17 cellular contexts compared by ENCODE assay signal in the genomic region with DNA sequence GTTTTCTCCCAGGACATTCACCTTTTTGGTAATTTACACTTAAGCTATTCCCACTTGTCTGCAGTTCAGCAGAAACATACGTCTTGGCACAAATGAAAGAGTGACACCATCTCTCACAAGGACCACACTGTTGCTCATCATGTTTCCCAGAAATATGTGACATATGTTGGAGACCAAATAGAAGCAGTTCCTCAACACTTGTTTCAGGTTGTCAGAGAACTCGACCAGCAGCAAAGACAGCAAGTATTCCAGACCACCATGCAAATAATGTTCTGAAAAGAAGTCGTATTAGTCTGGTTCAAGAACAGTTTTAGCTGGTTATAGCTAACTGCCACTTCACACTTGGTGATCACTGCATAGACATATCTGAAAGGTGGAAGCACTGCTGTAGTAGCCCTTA.
A peak's percentile ranks its signal among the peaks of the same experiment; 100 is the strongest.
DNase-seq lines count a peak whose midpoint lies in the region; ATAC-seq and TF ChIP-seq lines count a peak whose summit lies in the region.
"Had no signal": no experiment of that assay in that cellular context is flagged by ENCODE, and none has a peak within 500 bp of the region (broad histone marks: within the 10 kb centered on the region; RNA-seq: fewer than 3 reads in every experiment).

No MANE protein-coding gene starts in this region.

- intact Hi-C loops in natural killer cell (cut with micrococcal nuclease) = no loop called here
- intact Hi-C loops in activated T-helper 2 cell treated with anti-CD3 and anti-CD28 coated beads, Interferon-gamma antibody, Interleukin-2, Interleukin-4, amounts not matched to agents 10 μg/mL and 5 μg/mL and 100 μg/mL, durations not matched to agents 14 hours and 24 hours and 36 hours (cut with micrococcal nuclease) = loop anchor here (1.0 to 10.0 kb wide), 3 partner anchors 14 to 788 kb away; no protein-coding TSS in a partner anchor

- no peak for TF ChIP-seq EP300 in tibial nerve (IDR thresholded peaks at IDR 0.05)

- DNase-seq in natural killer cell treated with Interleukin-12 subunit alpha and Interleukin-12 subunit beta and Interleukin-15 and Interleukin-18, amount 100 ng/mL, for 72 hours (ENCODE audit: low spot score) = no peak
- DNase-seq in natural killer cell = no peak
- no peak for DNase-seq in activated T-helper 2 cell treated with anti-CD3 and anti-CD28 coated beads, Interferon-gamma antibody, Interleukin-2, Interleukin-4, amounts not matched to agents 10 μg/mL and 5 μg/mL and 100 μg/mL, durations not matched to agents 14 hours and 24 hours and 36 hours (ENCODE audit: low spot score)
- no peak for DNase-seq in NCI-H146 treated with DMSO at 0.1 percent for 48 hours (lab: John Stamatoyannopoulos, UW; ENCODE audit: unreplicated experiment)
- no peak for DNase-seq in middle frontal gyrus (ENCODE audit: extremely low spot score, low spot score)
- no peak for DNase-seq in tibial nerve (ENCODE audit: low spot score in 2 of 2)
- DNase-seq: GOT3, KBM-7, midbrain, NCI-H2081, stomach had no signal

- no peak for TF ChIP-seq POLR2A in tibial nerve (IDR thresholded peaks at IDR 0.05)

- no peak for TF ChIP-seq CTCF in natural killer cell (IDR thresholded peaks at IDR 0.05)
- TF ChIP-seq CTCF in tibial nerve (IDR thresholded peaks at IDR 0.05) = no peak

- H3K4me3 Mint-ChIP-seq in natural killer cell treated with Interleukin-12 subunit alpha and Interleukin-12 subunit beta and Interleukin-15 and Interleukin-18, amount 100 ng/mL, for 72 hours = peak overlapping the region; percentile 27
- no peak overlapping the region for H3K4me3 Mint-ChIP-seq in natural killer cell
- no peak overlapping the region for H3K4me3 Mint-ChIP-seq in activated T-helper 2 cell treated with anti-CD3 and anti-CD28 coated beads, Interferon-gamma antibody, Interleukin-2, Interleukin-4, amounts not matched to agents 10 μg/mL and 5 μg/mL and 100 μg/mL, durations not matched to agents 14 hours and 24 hours and 36 hours (ENCODE audit: low read depth)
- H3K4me3 Mint-ChIP-seq in stimulated activated naive CD8-positive, alpha-beta T cell treated with anti-CD3 and anti-CD28 coated beads, Interleukin-15, Interleukin-2, amounts not matched to agents 100 ng/mL and 50 ng/mL, for 24 hours = peak overlapping the region; percentile 1
- H3K4me3 Mint-ChIP-seq: WTC11 had no signal

- no peaks in the 10 kb centered on the region for H3K27me3 ChIP-seq in tibial nerve
- H3K27me3 ChIP-seq: stomach had no signal

- H3K4me1 ChIP-seq in tibial nerve = no peaks in the 10 kb centered on the region

- H3K36me3 Mint-ChIP-seq in natural killer cell treated with Interleukin-12 subunit alpha and Interleukin-12 subunit beta and Interleukin-15 and Interleukin-18, amount 100 ng/mL, for 72 hours = no peaks in the 10 kb centered on the region
- H3K36me3 Mint-ChIP-seq in natural killer cell = no peaks in the 10 kb centered on the region
- H3K36me3 Mint-ChIP-seq in activated T-helper 2 cell treated with anti-CD3 and anti-CD28 coated beads, Interferon-gamma antibody, Interleukin-2, Interleukin-4, amounts not matched to agents 10 μg/mL and 5 μg/mL and 100 μg/mL, durations not matched to agents 14 hours and 24 hours and 36 hours (ENCODE audit: low read depth) = no peaks in the 10 kb centered on the region
- H3K36me3 Mint-ChIP-seq in stimulated activated naive CD8-positive, alpha-beta T cell treated with anti-CD3 and anti-CD28 coated beads, Interleukin-15, Interleukin-2, amounts not matched to agents 100 ng/mL and 50 ng/mL, for 24 hours (ENCODE audit: low read depth) = no peaks in the 10 kb centered on the region
- H3K36me3 Mint-ChIP-seq: WTC11 had no signal

- H3K4me3 ChIP-seq in tibial nerve = no peak overlapping the region
- H3K4me3 ChIP-seq: coronary artery, stomach had no signal

- no peaks in the 10 kb centered on the region for H3K36me3 ChIP-seq in tibial nerve
- H3K36me3 ChIP-seq: stomach had no signal

- WGBS in tibial nerve, 2 donors = 66 to 76% methylated on average over 3 of the region's 3 CpGs

- H3K27ac ChIP-seq in tibial nerve = no peak overlapping the region
- H3K27ac ChIP-seq: coronary artery, stomach had no signal

- peak in 1 of 2 donors; percentile 65 for ATAC-seq in natural killer cell treated with Interleukin-12 subunit alpha and Interleukin-12 subunit beta and Interleukin-15 and Interleukin-18, amount 100 ng/mL, for 72 hours
- ATAC-seq in natural killer cell (no peak), HG02798 (IDR thresholded peaks at IDR 0.05; ENCODE audit: poor library complexity, unreplicated experiment) (peak; percentile 30)
- ATAC-seq: SK-N-SH treated with all-trans-retinoic acid at 6 μM for 48 hours, WTC11 had no signal

- no peaks in the 10 kb centered on the region for H3K9me3 ChIP-seq in tibial nerve
- H3K9me3 ChIP-seq: stomach had no signal

- H3K4me1 Mint-ChIP-seq in natural killer cell treated with Interleukin-12 subunit alpha and Interleukin-12 subunit beta and Interleukin-15 and Interleukin-18, amount 100 ng/mL, for 72 hours (ENCODE audit: low read depth in 2 of 2) = peaks cover 25 to 40% of the 10 kb centered on the region in 2 donors
- H3K4me1 Mint-ChIP-seq in natural killer cell = no peaks in the 10 kb centered on the region
- H3K4me1 Mint-ChIP-seq in activated T-helper 2 cell treated with anti-CD3 and anti-CD28 coated beads, Interferon-gamma antibody, Interleukin-2, Interleukin-4, amounts not matched to agents 10 μg/mL and 5 μg/mL and 100 μg/mL, durations not matched to agents 14 hours and 24 hours and 36 hours (ENCODE audit: low read depth) = peaks cover 49% of the 10 kb centered on the region
- H3K4me1 Mint-ChIP-seq in stimulated activated naive CD8-positive, alpha-beta T cell treated with anti-CD3 and anti-CD28 coated beads, Interleukin-15, Interleukin-2, amounts not matched to agents 100 ng/mL and 50 ng/mL, for 24 hours (ENCODE audit: low read depth) = peaks cover 64% of the 10 kb centered on the region

- no peaks in the 10 kb centered on the region for H3K27me3 Mint-ChIP-seq in natural killer cell treated with Interleukin-12 subunit alpha and Interleukin-12 subunit beta and Interleukin-15 and Interleukin-18, amount 100 ng/mL, for 72 hours
- H3K27me3 Mint-ChIP-seq in natural killer cell (ENCODE audit: low read depth in 2 of 2) = no peaks in the 10 kb centered on the region
- no peaks in the 10 kb centered on the region for H3K27me3 Mint-ChIP-seq in activated T-helper 2 cell treated with anti-CD3 and anti-CD28 coated beads, Interferon-gamma antibody, Interleukin-2, Interleukin-4, amounts not matched to agents 10 μg/mL and 5 μg/mL and 100 μg/mL, durations not matched to agents 14 hours and 24 hours and 36 hours (ENCODE audit: low read depth)
- H3K27me3 Mint-ChIP-seq in stimulated activated naive CD8-positive, alpha-beta T cell treated with anti-CD3 and anti-CD28 coated beads, Interleukin-15, Interleukin-2, amounts not matched to agents 100 ng/mL and 50 ng/mL, for 24 hours = no peaks in the 10 kb centered on the region
- H3K27me3 Mint-ChIP-seq: progenitor cell of endocrine pancreas had no signal

- no peaks in the 10 kb centered on the region for H3K9me3 Mint-ChIP-seq in natural killer cell treated with Interleukin-12 subunit alpha and Interleukin-12 subunit beta and Interleukin-15 and Interleukin-18, amount 100 ng/mL, for 72 hours
- no peaks in the 10 kb centered on the region for H3K9me3 Mint-ChIP-seq in natural killer cell
- no peaks in the 10 kb centered on the region for H3K9me3 Mint-ChIP-seq in activated T-helper 2 cell treated with anti-CD3 and anti-CD28 coated beads, Interferon-gamma antibody, Interleukin-2, Interleukin-4, amounts not matched to agents 10 μg/mL and 5 μg/mL and 100 μg/mL, durations not matched to agents 14 hours and 24 hours and 36 hours
- H3K9me3 Mint-ChIP-seq in stimulated activated naive CD8-positive, alpha-beta T cell treated with anti-CD3 and anti-CD28 coated beads, Interleukin-15, Interleukin-2, amounts not matched to agents 100 ng/mL and 50 ng/mL, for 24 hours = no peaks in the 10 kb centered on the region
- H3K9me3 Mint-ChIP-seq: WTC11 had no signal

- peak overlapping the region; percentile 45 to 80 for H3K27ac Mint-ChIP-seq in natural killer cell treated with Interleukin-12 subunit alpha and Interleukin-12 subunit beta and Interleukin-15 and Interleukin-18, amount 100 ng/mL, for 72 hours
- H3K27ac Mint-ChIP-seq in natural killer cell = no peak overlapping the region
- H3K27ac Mint-ChIP-seq in activated T-helper 2 cell treated with anti-CD3 and anti-CD28 coated beads, Interferon-gamma antibody, Interleukin-2, Interleukin-4, amounts not matched to agents 10 μg/mL and 5 μg/mL and 100 μg/mL, durations not matched to agents 14 hours and 24 hours and 36 hours = peak overlapping the region; percentile 88
- peak overlapping the region; percentile 88 for H3K27ac Mint-ChIP-seq in stimulated activated naive CD8-positive, alpha-beta T cell treated with anti-CD3 and anti-CD28 coated beads, Interleukin-15, Interleukin-2, amounts not matched to agents 100 ng/mL and 50 ng/mL, for 24 hours
- H3K27ac Mint-ChIP-seq: progenitor cell of endocrine pancreas, WTC11 had no signal

Comparison
In these comparisons a context has a peak if more than half of its experiments do, and no peak if none do; other contexts are left out.
1. H3K27ac Mint-ChIP-seq: peak in natural killer cell treated with Interleukin-12 subunit alpha and Interleukin-12 subunit beta and Interleukin-15 and Interleukin-18, amount 100 ng/mL, for 72 hours (2 of 2), activated T-helper 2 cell treated with anti-CD3 and anti-CD28 coated beads, Interferon-gamma antibody, Interleukin-2, Interleukin-4, amounts not matched to agents 10 μg/mL and 5 μg/mL and 100 μg/mL, durations not matched to agents 14 hours and 24 hours and 36 hours (single experiment) and stimulated activated naive CD8-positive, alpha-beta T cell treated with anti-CD3 and anti-CD28 coated beads, Interleukin-15, Interleukin-2, amounts not matched to agents 100 ng/mL and 50 ng/mL, for 24 hours (single experiment); none in natural killer cell (0 of 2).
2. H3K4me3 Mint-ChIP-seq: peak in natural killer cell treated with Interleukin-12 subunit alpha and Interleukin-12 subunit beta and Interleukin-15 and Interleukin-18, amount 100 ng/mL, for 72 hours (single experiment) and stimulated activated naive CD8-positive, alpha-beta T cell treated with anti-CD3 and anti-CD28 coated beads, Interleukin-15, Interleukin-2, amounts not matched to agents 100 ng/mL and 50 ng/mL, for 24 hours (single experiment); none in natural killer cell (single experiment) and activated T-helper 2 cell treated with anti-CD3 and anti-CD28 coated beads, Interferon-gamma antibody, Interleukin-2, Interleukin-4, amounts not matched to agents 10 μg/mL and 5 μg/mL and 100 μg/mL, durations not matched to agents 14 hours and 24 hours and 36 hours (single experiment).